Comparison of ENCODE assay signal across 18 cellular contexts in the genomic region with DNA sequence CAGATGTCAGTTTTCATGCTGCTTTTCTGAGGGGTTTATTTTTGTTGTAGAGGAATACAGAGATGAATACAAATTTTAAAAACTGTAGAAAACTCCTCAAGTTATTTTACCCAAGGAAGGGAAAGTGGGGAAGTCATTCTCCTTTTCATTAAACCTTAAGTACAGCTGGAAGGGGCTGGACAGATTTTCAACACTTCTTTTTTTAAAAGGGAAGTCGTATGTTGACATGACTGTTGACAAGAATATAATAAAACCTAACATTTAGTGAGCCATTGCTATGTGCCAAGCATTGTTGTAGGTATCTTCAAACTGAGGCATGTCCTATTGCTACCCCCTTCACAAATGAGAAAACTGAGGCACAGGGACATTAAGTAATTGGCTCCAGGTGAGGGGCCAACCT.
DNase-seq lines count a peak whose midpoint lies in the region; ATAC-seq and TF ChIP-seq lines count a peak whose summit lies in the region.
"Had no signal": no experiment of that assay in that cellular context is flagged by ENCODE, and none has a peak within 500 bp of the region (broad histone marks: within the 10 kb centered on the region; RNA-seq: fewer than 3 reads in every experiment).

No MANE protein-coding gene starts in this region.

- intact Hi-C loops in ascending aorta (cut with DNase I), result no loop called here

- H3K14ac ChIP-seq in mesenchymal stem cell (ENCODE audit: low read length in 2 of 2), result peak overlapping the region in 1 of 2 experiments; percentile 48

- no peaks in the 10 kb centered on the region for H3K9me3 ChIP-seq in ascending aorta
- no peaks in the 10 kb centered on the region for H3K9me3 ChIP-seq in mesenchymal stem cell (ENCODE audit: control insufficient read depth, low read length)
- H3K9me3 ChIP-seq: BE2C, SJSA1 had no signal

- peaks cover 0 to 5% of the 10 kb centered on the region in 2 donors for H3K4me1 ChIP-seq in ascending aorta
- H3K4me1 ChIP-seq in mesenchymal stem cell (ENCODE audit: control insufficient read depth, insufficient read depth, low read depth, low read length), result peaks cover 6% of the 10 kb centered on the region
- H3K4me1 ChIP-seq: BE2C, SJSA1 had no signal

- H2BK5ac ChIP-seq in mesenchymal stem cell (ENCODE audit: low read depth, low read length, poor library complexity, severe bottlenecking), result no peak overlapping the region

- TF ChIP-seq CTCF in ascending aorta (IDR thresholded peaks at IDR 0.05), result no peak

- no peaks in the 10 kb centered on the region for H3K36me3 ChIP-seq in ascending aorta
- no peaks in the 10 kb centered on the region for H3K36me3 ChIP-seq in mesenchymal stem cell (ENCODE audit: control insufficient read depth in 1 of 2, insufficient read depth in 2 of 2, low read depth in 1 of 2, low read length in 2 of 2)
- H3K36me3 ChIP-seq: BE2C, SJSA1 had no signal

- H2AK5ac ChIP-seq in mesenchymal stem cell (ENCODE audit: low read length, severe bottlenecking), result no peak overlapping the region

- H3K4me3 ChIP-seq in ascending aorta (no peak overlapping the region), mesenchymal stem cell (ENCODE audit: insufficient read depth in 1 of 2, low read depth in 1 of 2, low read length in 2 of 2) (no peak overlapping the region)
- H3K4me3 ChIP-seq: GM12878, PC-9, SJSA1 had no signal

- DNase-seq in MV-4-11 (lab: John Stamatoyannopoulos, UW) (peak; percentile 9), ascending aorta (ENCODE audit: low spot score in 2 of 2) (no peak), mesenchymal stem cell (no peak), DMS79 treated with DMSO at 0.1 percent for 48 hours (lab: John Stamatoyannopoulos, UW) (no peak)
- DNase-seq: BE2C; CD8-positive, alpha-beta T cell; DND-41; H7; NCI-H187 treated with DMSO at 0.1 percent for 48 hours; NCI-H446; NK-92 treated with Interleukin-12 subunit alpha and Interleukin-12 subunit beta, amount 100 ng/mL, for 24 hours; PC-9 had no signal

- H2AFZ ChIP-seq in mesenchymal stem cell (ENCODE audit: low read depth, low read length), result no peak overlapping the region
- H2AFZ ChIP-seq: PC-9 had no signal

- ATAC-seq in HG03571 (IDR thresholded peaks at IDR 0.05; ENCODE audit: unreplicated experiment), result no peak
- ATAC-seq in GM18520 (IDR thresholded peaks at IDR 0.05; ENCODE audit: unreplicated experiment), result no peak
- no peak for ATAC-seq in GM19455 (IDR thresholded peaks at IDR 0.05; ENCODE audit: unreplicated experiment)
- ATAC-seq: CD8-positive, alpha-beta T cell had no signal

- no peak overlapping the region for H2BK15ac ChIP-seq in mesenchymal stem cell (ENCODE audit: low read depth, poor library complexity, severe bottlenecking)

- H3K27me3 ChIP-seq in ascending aorta, result no peaks in the 10 kb centered on the region
- no peaks in the 10 kb centered on the region for H3K27me3 ChIP-seq in mesenchymal stem cell (ENCODE audit: control insufficient read depth in 1 of 2, insufficient read depth in 1 of 2, low read length in 2 of 2)
- H3K27me3 ChIP-seq: BE2C, SJSA1 had no signal

- no peak overlapping the region for H3K4ac ChIP-seq in mesenchymal stem cell (ENCODE audit: low read depth in 1 of 2, low read length in 2 of 2)

- H4K8ac ChIP-seq in mesenchymal stem cell (ENCODE audit: low read length), result no peak overlapping the region

- no peaks in the 10 kb centered on the region for H3K79me1 ChIP-seq in mesenchymal stem cell (replicated peaks; ENCODE audit: low read length, poor library complexity, severe bottlenecking)

- no peak overlapping the region for H3K4me2 ChIP-seq in mesenchymal stem cell (ENCODE audit: low read length, poor library complexity, severe bottlenecking)
- H3K4me2 ChIP-seq: PC-9 had no signal

- H3K9ac ChIP-seq in mesenchymal stem cell (ENCODE audit: low read length), result peak overlapping the region; percentile 42

- H3K27ac ChIP-seq in ascending aorta (peak overlapping the region; percentile 1 to 48), mesenchymal stem cell (ENCODE audit: low read length, poor library complexity, severe bottlenecking) (no peak overlapping the region), temporal lobe (ENCODE audit: low read depth, low read length) (peak overlapping the region; percentile 13)
- H3K27ac ChIP-seq: PC-9, SJSA1 had no signal

- H4K91ac ChIP-seq in mesenchymal stem cell (ENCODE audit: low read length), result no peak overlapping the region

- H2BK12ac ChIP-seq in mesenchymal stem cell (ENCODE audit: low read length in 2 of 2), result no peak overlapping the region

- no peak overlapping the region for H3K23ac ChIP-seq in mesenchymal stem cell (ENCODE audit: low read length in 2 of 2)

- H3K18ac ChIP-seq in mesenchymal stem cell (ENCODE audit: low read depth in 1 of 2, low read length in 2 of 2), result no peak overlapping the region

- no peak overlapping the region for H2BK120ac ChIP-seq in mesenchymal stem cell (ENCODE audit: low read depth, low read length)

- no CpG with 5 or more reads among the region's 1 CpG for WGBS in mesenchymal stem cell
